ENCODE assay signal across 12 cellular contexts in the genomic region with DNA sequence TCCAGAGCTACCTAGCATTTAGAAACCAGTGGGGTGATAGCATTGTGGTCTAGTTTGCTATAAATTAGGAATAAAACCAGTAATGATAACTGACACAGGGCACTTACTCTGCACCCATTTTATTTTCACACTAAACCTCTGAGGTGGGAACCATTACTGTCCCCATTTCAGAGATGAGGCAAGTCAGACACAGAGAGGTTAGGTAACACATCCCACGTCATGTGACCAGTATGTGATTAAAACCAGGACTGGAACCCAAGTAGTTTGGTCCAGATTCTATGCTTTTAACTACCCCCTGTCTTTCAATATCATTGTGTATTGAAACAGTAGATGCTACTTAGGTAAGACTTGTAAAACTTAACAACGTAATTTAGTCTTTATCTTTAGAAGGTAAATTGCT.
DNase-seq lines count a peak whose midpoint lies in the region; ATAC-seq and TF ChIP-seq lines count a peak whose summit lies in the region.
"Had no signal": no experiment of that assay in that cellular context is flagged by ENCODE, and none has a peak within 500 bp of the region (broad histone marks: within the 10 kb centered on the region; RNA-seq: fewer than 3 reads in every experiment).

No MANE protein-coding gene starts in this region.

- ATAC-seq in GM18873 (IDR thresholded peaks at IDR 0.05; ENCODE audit: low FRiP score, unreplicated experiment) (peak; percentile 54), GM21717 (IDR thresholded peaks at IDR 0.05; ENCODE audit: unreplicated experiment) (peak; percentile 48), HG03439 (IDR thresholded peaks at IDR 0.05; ENCODE audit: unreplicated experiment) (peak; percentile 34), left colon (no peak)
- ATAC-seq: gastroesophageal sphincter had no signal

- no peak overlapping the region for H3K27ac Mint-ChIP-seq in osteocyte (ENCODE audit: unreplicated experiment)
- H3K27ac Mint-ChIP-seq in activated naive CD8-positive, alpha-beta T cell treated with anti-CD3 and anti-CD28 coated beads for 36 hours: no peak overlapping the region
- H3K27ac Mint-ChIP-seq: CD4-positive, alpha-beta T cell had no signal

- DNase-seq in osteocyte (ENCODE audit: extremely low spot score, unreplicated experiment): peak; percentile 1
- DNase-seq in ecto neural progenitor cell (ENCODE audit: low spot score): no peak
- no peak for DNase-seq in left colon
- no peak for DNase-seq in activated naive CD8-positive, alpha-beta T cell treated with anti-CD3 and anti-CD28 coated beads for 36 hours
- DNase-seq: adrenal gland; CD4-positive, alpha-beta T cell; NCI-H1436 treated with DMSO at 0.1 percent for 48 hours; WERI-Rb-1 had no signal

- intact Hi-C loops in left colon (cut with DNase I, micrococcal nuclease): no loop called here

- TF ChIP-seq CTCF in osteocyte (IDR thresholded peaks at IDR 0.05): no peak

- H3K36me3 Mint-ChIP-seq in osteocyte (ENCODE audit: unreplicated experiment): no peaks in the 10 kb centered on the region
- peaks cover 6% of the 10 kb centered on the region for H3K36me3 Mint-ChIP-seq in activated naive CD8-positive, alpha-beta T cell treated with anti-CD3 and anti-CD28 coated beads for 36 hours

- H3K9me3 Mint-ChIP-seq in osteocyte (ENCODE audit: unreplicated experiment): no peaks in the 10 kb centered on the region
- H3K9me3 Mint-ChIP-seq in activated naive CD8-positive, alpha-beta T cell treated with anti-CD3 and anti-CD28 coated beads for 36 hours: no peaks in the 10 kb centered on the region
- H3K9me3 Mint-ChIP-seq: CD4-positive, alpha-beta T cell had no signal

- peaks cover 13% of the 10 kb centered on the region for H3K4me1 Mint-ChIP-seq in osteocyte (ENCODE audit: unreplicated experiment)
- peaks cover 19% of the 10 kb centered on the region for H3K4me1 Mint-ChIP-seq in activated naive CD8-positive, alpha-beta T cell treated with anti-CD3 and anti-CD28 coated beads for 36 hours

- H3K4me3 Mint-ChIP-seq in osteocyte (ENCODE audit: unreplicated experiment): no peak overlapping the region
- no peak overlapping the region for H3K4me3 Mint-ChIP-seq in activated naive CD8-positive, alpha-beta T cell treated with anti-CD3 and anti-CD28 coated beads for 36 hours
- H3K4me3 Mint-ChIP-seq: CD4-positive, alpha-beta T cell had no signal

- peaks cover 14% of the 10 kb centered on the region for H3K27me3 Mint-ChIP-seq in osteocyte (ENCODE audit: unreplicated experiment)
- H3K27me3 Mint-ChIP-seq in activated naive CD8-positive, alpha-beta T cell treated with anti-CD3 and anti-CD28 coated beads for 36 hours: no peaks in the 10 kb centered on the region
- H3K27me3 Mint-ChIP-seq: CD4-positive, alpha-beta T cell had no signal
